11 cellular contexts compared by ENCODE assay signal in genomic region chr5:1109542-1110259, GRCh38. TPM values are rescaled to one million over a fixed set of nuclear protein-coding genes. Genes with fewer than 3 reads are reported as not detected.
DNase-seq lines count a peak whose midpoint lies in the region; ATAC-seq and TF ChIP-seq lines count a peak whose summit lies in the region.
"Had no signal": no experiment of that assay in that cellular context is flagged by ENCODE, and none has a peak within 500 bp of the region (broad histone marks: within the 10 kb centered on the region; RNA-seq: fewer than 3 reads in every experiment).

No MANE protein-coding gene starts in this region.

- BruUV-seq in PC-9 (replicated peaks; lab: Mats Ljungman, UMichigan) = TSS peak; percentile 38

- no peaks in the 10 kb centered on the region for H3K27me3 Mint-ChIP-seq in CD4-positive, alpha-beta memory T cell

- H3K27me3 ChIP-seq in CD4-positive, alpha-beta memory T cell (ENCODE audit: insufficient read depth, low read length) = no peaks in the 10 kb centered on the region
- H3K27me3 ChIP-seq in PC-9 (ENCODE audit: insufficient read depth, low read depth) = no peaks in the 10 kb centered on the region
- no peaks in the 10 kb centered on the region for H3K27me3 ChIP-seq in parathyroid adenoma (ENCODE audit: control insufficient read depth, insufficient read depth, low read length)
- H3K27me3 ChIP-seq in smooth muscle cell (ENCODE audit: low read depth) = no peaks in the 10 kb centered on the region

- peaks cover 62% of the 10 kb centered on the region for H3K4me1 ChIP-seq in CD4-positive, alpha-beta memory T cell (ENCODE audit: insufficient read depth, low read length)
- H3K4me1 ChIP-seq in PC-9 (replicated peaks; ENCODE audit: insufficient read depth) (peaks cover 30% of the 10 kb centered on the region), parathyroid adenoma (no peaks in the 10 kb centered on the region), smooth muscle cell (ENCODE audit: low read depth) (no peaks in the 10 kb centered on the region)

- no peaks in the 10 kb centered on the region for H3K36me3 ChIP-seq in CD4-positive, alpha-beta memory T cell (ENCODE audit: insufficient read depth, low read length)
- H3K36me3 ChIP-seq in PC-9 (ENCODE audit: low read depth) = no peaks in the 10 kb centered on the region
- H3K36me3 ChIP-seq in parathyroid adenoma (ENCODE audit: control insufficient read depth, insufficient read depth, low read length) = no peaks in the 10 kb centered on the region
- H3K36me3 ChIP-seq in smooth muscle cell (ENCODE audit: low read depth) = no peaks in the 10 kb centered on the region

- peak overlapping the region; percentile 3 to 96 (median 77) for H3K27ac Mint-ChIP-seq in CD4-positive, alpha-beta memory T cell

- H3K4me2 ChIP-seq in PC-9 = peak overlapping the region; percentile 91
- H3K4me2 ChIP-seq in parathyroid adenoma (ENCODE audit: low read length) = no peak overlapping the region
- no peak overlapping the region for H3K4me2 ChIP-seq in smooth muscle cell

- no peak for TF ChIP-seq CTCF in PC-9 (conservative IDR thresholded peaks at IDR 0.05)
- TF ChIP-seq CTCF in epithelial cell of proximal tubule (conservative IDR thresholded peaks at IDR 0.05; ENCODE audit: low read depth, low read length) = no peak
- TF ChIP-seq CTCF in parathyroid adenoma (IDR thresholded peaks at IDR 0.05) = no peak
- no peak for TF ChIP-seq CTCF in smooth muscle cell (IDR thresholded peaks at IDR 0.05; ENCODE audit: borderline replicate concordance, insufficient read depth, poor library complexity, severe bottlenecking)

- H3K9me2 ChIP-seq in PC-9 (ENCODE audit: insufficient read depth) = no peaks in the 10 kb centered on the region

- CTCF ChIA-PET in CD4-positive, alpha-beta memory T cell (lab: Charles Lee; ENCODE audit: partially characterized antibody) = no interaction called here
- CTCF ChIA-PET in PC-9 (lab: Charles Lee) = no interaction called here

- peak overlapping the region; percentile 60 for H3K27ac ChIP-seq in CD4-positive, alpha-beta memory T cell (ENCODE audit: low read depth, low read length)
- H3K27ac ChIP-seq in PC-9 (no peak overlapping the region), parathyroid adenoma (peak overlapping the region; percentile 2), smooth muscle cell (ENCODE audit: low read depth) (no peak overlapping the region)

- 95% methylated on average over 26 of the region's 26 CpGs for WGBS in smooth muscle cell (ENCODE audit: low lambda C conversion rate)

- H2AFZ ChIP-seq in PC-9 (no peak overlapping the region), parathyroid adenoma (no peak overlapping the region), smooth muscle cell (ENCODE audit: low read depth) (no peak overlapping the region)

- peaks cover 30 to 49% (median 37%) of the 10 kb centered on the region in 4 donors for H3K4me1 Mint-ChIP-seq in CD4-positive, alpha-beta memory T cell

- H3K9ac ChIP-seq in parathyroid adenoma = no peak overlapping the region
- H3K9ac ChIP-seq in smooth muscle cell (ENCODE audit: low read depth) = no peak overlapping the region

- H3K4me3 ChIP-seq in CD4-positive, alpha-beta memory T cell (ENCODE audit: low read length in 2 of 2) = no peak overlapping the region
- no peak overlapping the region for H3K4me3 ChIP-seq in PC-9
- H3K4me3 ChIP-seq in epithelial cell of proximal tubule (ENCODE audit: low read depth, low read length) = peak overlapping the region; percentile 89
- no peak overlapping the region for H3K4me3 ChIP-seq in parathyroid adenoma (ENCODE audit: low read depth, low read length)
- no peak overlapping the region for H3K4me3 ChIP-seq in smooth muscle cell

- peak overlapping the region; percentile 83 to 92 (median 90) for H3K4me3 Mint-ChIP-seq in CD4-positive, alpha-beta memory T cell

- H3K9me3 ChIP-seq in CD4-positive, alpha-beta memory T cell (ENCODE audit: control insufficient read depth in 1 of 2, low read length in 2 of 2) = no peaks in the 10 kb centered on the region
- H3K9me3 ChIP-seq in PC-9 (ENCODE audit: insufficient read depth, low read depth) (no peaks in the 10 kb centered on the region), parathyroid adenoma (ENCODE audit: control insufficient read depth, low read length) (no peaks in the 10 kb centered on the region), smooth muscle cell (replicated peaks; ENCODE audit: low read depth) (no peaks in the 10 kb centered on the region)

- ATAC-seq in GM21526 (IDR thresholded peaks at IDR 0.05; ENCODE audit: low FRiP score, unreplicated experiment) = no peak

- POLR2A ChIA-PET in CD4-positive, alpha-beta memory T cell (lab: Charles Lee; ENCODE audit: partially characterized antibody) = no interaction called here
- POLR2A ChIA-PET in PC-9 (lab: Charles Lee; ENCODE audit: unreplicated experiment) = no interaction called here

- DNase-seq in CD4-positive, alpha-beta memory T cell = no peak
- no peak for DNase-seq in PC-9
- no peak for DNase-seq in epithelial cell of proximal tubule (ENCODE audit: low read depth)
- DNase-seq in SIG-M5 treated with dmso at 0.1 percent for 504 hours (lab: John Stamatoyannopoulos, UW; ENCODE audit: unreplicated experiment) = no peak
- no peak for DNase-seq in smooth muscle cell (lab: John Stamatoyannopoulos, UW; ENCODE audit: unreplicated experiment)
- DNase-seq in GM19240 (ENCODE audit: insufficient read length, low spot score) = no peak
- DNase-seq: EL; NCI-H187 treated with DMSO at 0.1 percent for 48 hours; stimulated activated naive CD4-positive, alpha-beta T cell treated with Interleukin-2 at 50 U/mL for 16 hours had no signal

- peaks cover 0 to 1% of the 10 kb centered on the region in 2 donors for H3K36me3 Mint-ChIP-seq in CD4-positive, alpha-beta memory T cell

- H3K79me2 ChIP-seq in PC-9 (ENCODE audit: low read depth) (peaks cover 43% of the 10 kb centered on the region), parathyroid adenoma (peaks cover 7% of the 10 kb centered on the region), smooth muscle cell (ENCODE audit: low read depth) (peaks cover 3% of the 10 kb centered on the region)

- intact Hi-C loops in CD4-positive, alpha-beta memory T cell (cut with micrococcal nuclease) = no loop called here
- intact Hi-C loops in PC-9 (cut with micrococcal nuclease; ENCODE audit: unreplicated experiment) = loop anchor here (5.0 to 10.0 kb wide), 3 partner anchors 33 to 725 kb away; no protein-coding TSS in a partner anchor

- H3K9me3 Mint-ChIP-seq in CD4-positive, alpha-beta memory T cell = no peaks in the 10 kb centered on the region

- H3F3A ChIP-seq in PC-9 (ENCODE audit: insufficient read depth, low read depth) = peaks cover 14% of the 10 kb centered on the region
- no peaks in the 10 kb centered on the region for H3F3A ChIP-seq in smooth muscle cell (ENCODE audit: low read depth)

- H4K20me1 ChIP-seq in PC-9 (ENCODE audit: insufficient read depth) (peaks cover 52% of the 10 kb centered on the region), smooth muscle cell (ENCODE audit: low read depth) (peaks cover 41% of the 10 kb centered on the region)

RNA-seq across cellular contexts. Expression of gene SLC12A7, which starts 2.2 kb away (rescaled TPM):
- 10 to 100 TPM; 30.6 to 32.9 TPM for total RNA-seq in CD4-positive, alpha-beta memory T cell
- 10 to 100 TPM; 11.7 to 22.3 TPM for polyA plus RNA-seq in CD4-positive, alpha-beta memory T cell
- total RNA-seq in PC-9 (2021) (174 and 207 TPM in 2 replicates), epithelial cell of proximal tubule (15.2 and 32.8 TPM in 2 replicates), smooth muscle cell (6.1 and 8.3 TPM in 2 replicates)
- 13.4 and 15.2 TPM in 2 replicates for polyA plus RNA-seq in smooth muscle cell

Comparison
In these comparisons a context has a peak if more than half of its experiments do, and no peak if none do; other contexts are left out.
1. H3K27ac ChIP-seq: peak in CD4-positive, alpha-beta memory T cell (single experiment) and parathyroid adenoma (single experiment); none in PC-9 (single experiment) and smooth muscle cell (single experiment).